ENCODE assay signal across 1 cellular context in genomic region chr16:90054554-90054953, GRCh38.
A peak's percentile ranks its signal among the peaks of the same experiment; 100 is the strongest.
TF ChIP-seq lines count a peak whose summit lies in the region.

No MANE protein-coding gene starts in this region.

TF ChIP-seq in HepG2, 621 proteins besides CTCF, POLR2A, EP300 and RAD21:
- 0 out of 2 replicates have a peak, but pooled peaks have one; percentile 28 for TF ChIP-seq SETDB1 (CRISPR knock-in tag; IDR thresholded peaks at IDR 0.05; ENCODE audit: borderline replicate concordance)
- TF ChIP-seq ZFP36 (IDR thresholded peaks at IDR 0.05; ENCODE audit: borderline replicate concordance, low read depth, low read length, partially characterized antibody) = peak; percentile 72
- TF ChIP-seq IKZF4 (CRISPR knock-in tag; IDR thresholded peaks at IDR 0.05; ENCODE audit: borderline replicate concordance, low read depth, not compliant biosample characterization) = no peak
- TF ChIP-seq MTF1 (CRISPR knock-in tag; IDR thresholded peaks at IDR 0.05) = no peak
- TF ChIP-seq BATF2 (CRISPR knock-in tag; IDR thresholded peaks at IDR 0.05) = no peak
